In genomic region chr20:63955846-63956663, GRCh38 we compare ENCODE assay signal across 1 cellular context.
TF ChIP-seq lines count a peak whose summit lies in the region.

TSS of gene UCKL1 (minus strand) at chr20:63956416. CDS start at chr20:63956372, 44 bp downstream.

TF ChIP-seq in K562, 482 proteins besides CTCF, POLR2A, EP300 and RAD21 (continued from another document and continues in another):
- no peak for TF ChIP-seq ZBTB34 (CRISPR knock-in tag; IDR thresholded peaks at IDR 0.05)
- no peak for TF ChIP-seq ZSCAN29 (IDR thresholded peaks at IDR 0.05)
- no peak for TF ChIP-seq CC2D1A (IDR thresholded peaks at IDR 0.05)
- no peak; the same call in 1 of the 2 replicates for TF ChIP-seq KLF16 (IDR thresholded peaks at IDR 0.05)
- peak; percentile 98 for TF ChIP-seq ZFX (CRISPR knock-in tag; IDR thresholded peaks at IDR 0.05)
- TF ChIP-seq KLF13 (tag; IDR thresholded peaks at IDR 0.05; ENCODE audit: borderline replicate concordance, low read depth), result peak; percentile 97; the same call in 1 of the 2 replicates
- TF ChIP-seq NFYB (IDR thresholded peaks at IDR 0.05; ENCODE audit: extremely low read depth, insufficient read length), result no peak
- peak; percentile 47; the same call in 1 of the 2 replicates for TF ChIP-seq NKRF (IDR thresholded peaks at IDR 0.05; ENCODE audit: borderline replicate concordance)
- no peak for TF ChIP-seq STAG1 (CRISPR knock-in tag; IDR thresholded peaks at IDR 0.05; ENCODE audit: borderline replicate concordance)
- no peak for TF ChIP-seq PBX2 (CRISPR knock-in tag; IDR thresholded peaks at IDR 0.05; ENCODE audit: low read depth)
- TF ChIP-seq PBX2 (tag; conservative IDR thresholded peaks at IDR 0.05; ENCODE audit: low read depth), result no peak
- no peak for TF ChIP-seq NFATC3 (IDR thresholded peaks at IDR 0.05)
- TF ChIP-seq SAFB (IDR thresholded peaks at IDR 0.05; ENCODE audit: borderline replicate concordance, low read depth, low read length), result peak; percentile 53; the same call in 1 of the 2 replicates
- TF ChIP-seq RFX1 (IDR thresholded peaks at IDR 0.05), result no peak
- TF ChIP-seq ZKSCAN1 (IDR thresholded peaks at IDR 0.05; ENCODE audit: low read depth, low read length), result no peak; the same call in 1 of the 2 replicates
- TF ChIP-seq E2F1 (CRISPR knock-in tag; IDR thresholded peaks at IDR 0.05), result peak; percentile 92
- peak; percentile 95 for TF ChIP-seq ZNF589 (CRISPR knock-in tag; IDR thresholded peaks at IDR 0.05; ENCODE audit: low read depth)
- TF ChIP-seq PHF8 (IDR thresholded peaks at IDR 0.05; ENCODE audit: borderline replicate concordance, low read length), result peak; percentile 94
- no peak for TF ChIP-seq HOMEZ (CRISPR knock-in tag; IDR thresholded peaks at IDR 0.05)
- TF ChIP-seq BACH1 (tag; IDR thresholded peaks at IDR 0.05), result peak; percentile 79; the same call in 1 of the 2 replicates
- TF ChIP-seq RBBP5 (IDR thresholded peaks at IDR 0.05; ENCODE audit: borderline replicate concordance, insufficient read depth, low read length, poor library complexity, severe bottlenecking), result peak; percentile 82
- TF ChIP-seq KAT7 (CRISPR knock-in tag; IDR thresholded peaks at IDR 0.05; ENCODE audit: borderline replicate concordance), result peak; percentile 88; the same call in 1 of the 2 replicates
- peak; percentile 34 for TF ChIP-seq U2AF1 (optimal IDR thresholded peaks at IDR 0.05; ENCODE audit: low read depth, low read length)
- TF ChIP-seq CREM (IDR thresholded peaks at IDR 0.05; ENCODE audit: low read depth), result peak; percentile 91
- TF ChIP-seq CREB3L1 (IDR thresholded peaks at IDR 0.05; ENCODE audit: borderline replicate concordance, low read depth), result peak; percentile 92
- peak; percentile 9 for TF ChIP-seq PCBP1 (IDR thresholded peaks at IDR 0.05; ENCODE audit: low read depth, low read length, poor library complexity, severe bottlenecking)
- peak; percentile 85 for TF ChIP-seq RBFOX2 (IDR thresholded peaks at IDR 0.05; ENCODE audit: low read depth, low read length)
- no peak for TF ChIP-seq SRSF7 (optimal IDR thresholded peaks at IDR 0.05; ENCODE audit: low read depth, low read length)
- TF ChIP-seq POLR2G (IDR thresholded peaks at IDR 0.05; ENCODE audit: low read depth, low read length), result peak; percentile 93
- TF ChIP-seq FOXJ2 (tag; IDR thresholded peaks at IDR 0.05), result 0 out of 2 replicates have a peak, but pooled peaks have one; percentile 38
- no peak for TF ChIP-seq ZBTB49 (CRISPR knock-in tag; IDR thresholded peaks at IDR 0.05; ENCODE audit: borderline replicate concordance)
- TF ChIP-seq GATAD2A (IDR thresholded peaks at IDR 0.05), result no peak; the same call in 1 of the 2 replicates
- no peak for TF ChIP-seq DLX4 (CRISPR knock-in tag; IDR thresholded peaks at IDR 0.05)
- TF ChIP-seq ZNF212 (CRISPR knock-in tag; IDR thresholded peaks at IDR 0.05), result no peak
- peak; percentile 75; the same call in 1 of the 2 replicates for TF ChIP-seq EP400 (IDR thresholded peaks at IDR 0.05)
- no peak for TF ChIP-seq SMAD3 (CRISPR knock-in tag; conservative IDR thresholded peaks at IDR 0.05)
- TF ChIP-seq LCOR (CRISPR knock-in tag; IDR thresholded peaks at IDR 0.05), result 0 out of 2 replicates have a peak, but pooled peaks have one; percentile 58
- TF ChIP-seq CLOCK (CRISPR knock-in tag; IDR thresholded peaks at IDR 0.05; ENCODE audit: borderline replicate concordance), result 0 out of 2 replicates have a peak, but pooled peaks have one; percentile 21
- 0 out of 2 replicates have a peak, but pooled peaks have one; percentile 45 for TF ChIP-seq ZNF232 (CRISPR knock-in tag; IDR thresholded peaks at IDR 0.05)
- peak; percentile 97 for TF ChIP-seq ZNF197 (CRISPR knock-in tag; IDR thresholded peaks at IDR 0.05; ENCODE audit: low read depth)
- TF ChIP-seq ZBED1 (IDR thresholded peaks at IDR 0.05), result no peak
- TF ChIP-seq JUNB (CRISPR knock-in tag; conservative IDR thresholded peaks at IDR 0.05), result no peak
- peak; percentile 67; the same call in 1 of the 2 replicates for TF ChIP-seq CXXC5 (CRISPR knock-in tag; IDR thresholded peaks at IDR 0.05)
- TF ChIP-seq THRB (CRISPR knock-in tag; conservative IDR thresholded peaks at IDR 0.05), result no peak
- TF ChIP-seq NFIC (IDR thresholded peaks at IDR 0.05), result 0 out of 2 replicates have a peak, but pooled peaks have one; percentile 27
- no peak for TF ChIP-seq RHOXF2B (CRISPR knock-in tag; conservative IDR thresholded peaks at IDR 0.05)
- TF ChIP-seq STAT5A (IDR thresholded peaks at IDR 0.05; ENCODE audit: borderline replicate concordance, low read length), result no peak
